ENCODE assay signal across 18 cellular contexts in genomic region chr4:158796370-158797140, GRCh38. TPM values are rescaled to one million over a fixed set of nuclear protein-coding genes. Genes with fewer than 3 reads are reported as not detected.
A peak's percentile ranks its signal among the peaks of the same experiment; 100 is the strongest.
DNase-seq lines count a peak whose midpoint lies in the region; ATAC-seq and TF ChIP-seq lines count a peak whose summit lies in the region.
"Had no signal": no experiment of that assay in that cellular context is flagged by ENCODE, and none has a peak within 500 bp of the region (broad histone marks: within the 10 kb centered on the region; RNA-seq: fewer than 3 reads in every experiment).

No MANE protein-coding gene starts in this region.

- CTCF ChIA-PET in Panc1 (lab: Charles Lee), result no interaction called here
- CTCF ChIA-PET in activated CD4-positive, alpha-beta memory T cell treated with anti-CD3 and anti-CD28 coated beads, Interleukin-2, amount 10 ng/mL, durations not matched to agents 7 days and 5 days (lab: Charles Lee), result no interaction called here

- H3K27ac Mint-ChIP-seq in progenitor cell of endocrine pancreas, result peak overlapping the region; percentile 46
- no peak overlapping the region for H3K27ac Mint-ChIP-seq in activated CD4-positive, alpha-beta memory T cell treated with anti-CD3 and anti-CD28 coated beads, Interleukin-2, amount 10 ng/mL, durations not matched to agents 7 days and 5 days
- H3K27ac Mint-ChIP-seq: activated T-helper 1 cell treated with anti-CD3 and anti-CD28 coated beads, Interleukin-12 subunit alpha, Interleukin-12 subunit beta, Interleukin-2, Interleukin-4 antibody, amounts not matched to agents 30 ng/mL and 10 ng/mL and 1 ng/mL, durations not matched to agents 14 hours and 24 hours and 36 hours; CD4-positive, CD25-positive, alpha-beta regulatory T cell; T-helper 2 cell treated with Interferon-gamma antibody and Interleukin-4, amounts not matched to agents 5 μg/mL and 100 μg/mL, for 36 hours had no signal

- intact Hi-C loops in Panc1 (cut with micrococcal nuclease; ENCODE audit: unreplicated experiment), result no loop called here

- TF ChIP-seq CTCF in Panc1 (IDR thresholded peaks at IDR 0.05), result no peak
- no peak for TF ChIP-seq CTCF in progenitor cell of endocrine pancreas (IDR thresholded peaks at IDR 0.05; ENCODE audit: unreplicated experiment)

- peaks cover 1% of the 10 kb centered on the region for H3K36me3 Mint-ChIP-seq in progenitor cell of endocrine pancreas (ENCODE audit: insufficient read depth)
- H3K36me3 Mint-ChIP-seq in activated CD4-positive, alpha-beta memory T cell treated with anti-CD3 and anti-CD28 coated beads, Interleukin-2, amount 10 ng/mL, durations not matched to agents 7 days and 5 days (ENCODE audit: low read depth), result no peaks in the 10 kb centered on the region

- no peaks in the 10 kb centered on the region for H3K27me3 Mint-ChIP-seq in progenitor cell of endocrine pancreas
- H3K27me3 Mint-ChIP-seq in activated CD4-positive, alpha-beta memory T cell treated with anti-CD3 and anti-CD28 coated beads, Interleukin-2, amount 10 ng/mL, durations not matched to agents 7 days and 5 days, result no peaks in the 10 kb centered on the region

- no peaks in the 10 kb centered on the region for H3K9me3 ChIP-seq in Panc1 (ENCODE audit: control insufficient read depth, insufficient read depth, low read depth, low read length)
- H3K9me3 ChIP-seq: mucosa of descending colon, transverse colon had no signal

- BruUV-seq in Panc1 (replicated peaks; lab: Mats Ljungman, UMichigan), result no TSS peak

- H3K27ac ChIP-seq in Panc1 (ENCODE audit: low read length) (no peak overlapping the region), epithelial cell of prostate (peak overlapping the region; percentile 61)
- H3K27ac ChIP-seq: transverse colon had no signal

- no peak overlapping the region for H3K4me3 ChIP-seq in Panc1 (ENCODE audit: low read depth in 2 of 2, low read length in 2 of 2)
- H3K4me3 ChIP-seq: mucosa of descending colon, transverse colon had no signal

- POLR2A ChIA-PET in Panc1 (lab: Charles Lee), result interaction anchor here (0.7 kb wide), 1 partner anchor 55 kb away, joined by 5 read pairs; no protein-coding TSS in a partner anchor
- POLR2A ChIA-PET in activated CD4-positive, alpha-beta memory T cell treated with anti-CD3 and anti-CD28 coated beads, Interleukin-2, amount 10 ng/mL, durations not matched to agents 7 days and 5 days (lab: Charles Lee), result interaction anchor here (0.8 kb wide), 1 partner anchor 14 kb away, joined by 3 read pairs; no protein-coding TSS in a partner anchor

- in situ Hi-C loops in Caki2 (cut with HindIII; ENCODE audit: low pct_unique_long_range_greater_than_20kb, low sequenced_read_pairs), result no loop called here
- in situ Hi-C loops in Panc1 (cut with HindIII; ENCODE audit: low pct_unique_long_range_greater_than_20kb, low sequenced_read_pairs), result no loop called here

- no peaks in the 10 kb centered on the region for H3K9me3 Mint-ChIP-seq in progenitor cell of endocrine pancreas (ENCODE audit: low read depth)
- no peaks in the 10 kb centered on the region for H3K9me3 Mint-ChIP-seq in activated CD4-positive, alpha-beta memory T cell treated with anti-CD3 and anti-CD28 coated beads, Interleukin-2, amount 10 ng/mL, durations not matched to agents 7 days and 5 days
- H3K9me3 Mint-ChIP-seq: activated T-helper 1 cell treated with anti-CD3 and anti-CD28 coated beads, Interleukin-12 subunit alpha, Interleukin-12 subunit beta, Interleukin-2, Interleukin-4 antibody, amounts not matched to agents 30 ng/mL and 10 ng/mL and 1 ng/mL, durations not matched to agents 14 hours and 24 hours and 36 hours; CD4-positive, CD25-positive, alpha-beta regulatory T cell; T-helper 2 cell treated with Interferon-gamma antibody and Interleukin-4, amounts not matched to agents 5 μg/mL and 100 μg/mL, for 36 hours had no signal

- no peak overlapping the region for H3K4me3 Mint-ChIP-seq in progenitor cell of endocrine pancreas (ENCODE audit: low read depth)
- no peak overlapping the region for H3K4me3 Mint-ChIP-seq in activated CD4-positive, alpha-beta memory T cell treated with anti-CD3 and anti-CD28 coated beads, Interleukin-2, amount 10 ng/mL, durations not matched to agents 7 days and 5 days
- H3K4me3 Mint-ChIP-seq: activated T-helper 1 cell treated with anti-CD3 and anti-CD28 coated beads, Interleukin-12 subunit alpha, Interleukin-12 subunit beta, Interleukin-2, Interleukin-4 antibody, amounts not matched to agents 30 ng/mL and 10 ng/mL and 1 ng/mL, durations not matched to agents 14 hours and 24 hours and 36 hours; CD4-positive, CD25-positive, alpha-beta regulatory T cell; T-helper 2 cell treated with Interferon-gamma antibody and Interleukin-4, amounts not matched to agents 5 μg/mL and 100 μg/mL, for 36 hours had no signal

- peaks cover 16% of the 10 kb centered on the region for H3K4me1 ChIP-seq in Panc1 (ENCODE audit: control insufficient read depth, insufficient read depth, low read length)

- H3K4me1 Mint-ChIP-seq in progenitor cell of endocrine pancreas (ENCODE audit: low read depth), result peaks cover 43% of the 10 kb centered on the region
- peaks cover 12% of the 10 kb centered on the region for H3K4me1 Mint-ChIP-seq in activated CD4-positive, alpha-beta memory T cell treated with anti-CD3 and anti-CD28 coated beads, Interleukin-2, amount 10 ng/mL, durations not matched to agents 7 days and 5 days

- no peaks in the 10 kb centered on the region for H3K27me3 ChIP-seq in Panc1 (ENCODE audit: control insufficient read depth, insufficient read depth, low read length)
- H3K27me3 ChIP-seq: transverse colon had no signal

- no peaks in the 10 kb centered on the region for H3K36me3 ChIP-seq in Panc1 (ENCODE audit: control insufficient read depth, insufficient read depth, low read length)
- H3K36me3 ChIP-seq: transverse colon had no signal

- 0 out of 2 replicates have a peak, but pooled peaks have one; percentile 51 for ATAC-seq in Panc1
- no peak for ATAC-seq in HG02759 (IDR thresholded peaks at IDR 0.05; ENCODE audit: unreplicated experiment)
- ATAC-seq: mucosa of descending colon had no signal

- DNase-seq in Caki2 (ENCODE audit: low read depth), result peak; percentile 69
- DNase-seq in Panc1 (ENCODE audit: low read depth, low spot score), result no peak
- peak; percentile 64 for DNase-seq in epithelial cell of prostate (ENCODE audit: low read depth, low spot score)
- no peak for DNase-seq in progenitor cell of endocrine pancreas (ENCODE audit: low spot score, unreplicated experiment)
- no peak for DNase-seq in NOMO-1 treated with DMSO at 0.1 percent for 48 hours (lab: John Stamatoyannopoulos, UW; ENCODE audit: unreplicated experiment)
- DNase-seq in activated CD4-positive, alpha-beta memory T cell treated with anti-CD3 and anti-CD28 coated beads, Interleukin-2, amount 10 ng/mL, durations not matched to agents 7 days and 5 days, result no peak
- DNase-seq in iPS-NIHi11 (ENCODE audit: low spot score), result no peak
- DNase-seq: activated CD4-positive, alpha-beta T cell treated with anti-CD3 and anti-CD28 coated beads, Interleukin-2, amount 50 U/mL, for 4 hours; CD4-positive, CD25-positive, alpha-beta regulatory T cell; GF-D8; mucosa of descending colon; NCI-H2029; NCI-H748 treated with DMSO at 0.1 percent for 48 hours; stimulated activated CD4-positive, alpha-beta T cell treated with anti-CD3 and anti-CD28 coated beads, Interleukin-1b, Interleukin-23, amount 100 ng/mL, for 48 hours; transverse colon had no signal

RNA-seq across cellular contexts. Expression of gene FNIP2, which starts 27.7 kb away (rescaled TPM):
- 20.9 and 43.5 TPM in 2 replicates for total RNA-seq in Caki2 (2014; rRNA removed; shearing (Covaris generic); ENCODE audit: low replicate concordance)
- total RNA-seq in Panc1 (2021; ENCODE audit: unreplicated experiment) (17.7 TPM), progenitor cell of endocrine pancreas (53.8 and 56.0 TPM in 2 replicates)
- polyA plus RNA-seq in Panc1 (2012; ENCODE audit: insufficient read length), result 6.1 TPM
- 10 to 100 TPM; 16.9 to 17.3 TPM for total RNA-seq in activated CD4-positive, alpha-beta memory T cell treated with anti-CD3 and anti-CD28 coated beads, Interleukin-2, amount 10 ng/mL, durations not matched to agents 7 days and 5 days

Comparison
In these comparisons a context has a peak if more than half of its experiments do, and no peak if none do; other contexts are left out.
1. DNase-seq: peak in Caki2 (single experiment) and epithelial cell of prostate (single experiment); none in Panc1 (single experiment), progenitor cell of endocrine pancreas (single experiment), NOMO-1 treated with DMSO at 0.1 percent for 48 hours (single experiment), activated CD4-positive, alpha-beta memory T cell treated with anti-CD3 and anti-CD28 coated beads, Interleukin-2, amount 10 ng/mL, durations not matched to agents 7 days and 5 days (single experiment) and iPS-NIHi11 (single experiment).